ENCODE assay signal across 10 cellular contexts in the genomic region with DNA sequence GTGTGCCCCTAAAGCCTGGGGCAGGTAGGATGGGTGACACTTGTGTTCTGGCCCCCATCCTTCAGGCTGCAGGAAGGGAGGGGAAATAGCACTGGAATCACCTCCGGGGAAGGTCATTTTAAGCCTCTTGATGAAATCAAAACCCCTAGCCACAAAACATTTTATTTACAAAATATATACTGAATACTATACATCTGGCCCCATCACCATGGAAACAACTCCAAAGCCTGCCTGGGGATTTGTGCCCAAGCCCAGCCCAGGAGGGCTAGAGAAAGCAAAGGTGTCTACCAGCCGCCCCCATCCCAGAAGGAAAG. TPM values are rescaled to one million over a fixed set of nuclear protein-coding genes. Genes with fewer than 3 reads are reported as not detected.
DNase-seq lines count a peak whose midpoint lies in the region; ATAC-seq, FAIRE-seq and TF ChIP-seq lines count a peak whose summit lies in the region.
"Had no signal": no experiment of that assay in that cellular context is flagged by ENCODE, and none has a peak within 500 bp of the region (broad histone marks: within the 10 kb centered on the region; RNA-seq: fewer than 3 reads in every experiment).

No MANE protein-coding gene starts in this region.

- POLR2A ChIA-PET in GM12878 (lab: Charles Lee) = interaction anchor here (1.9 kb wide), 1 partner anchor 10 kb away, joined by 6 read pairs; a partner anchor contains a TSS

- H3K79me2 ChIP-seq in GM23248 (ENCODE audit: insufficient read depth) (peaks cover 21% of the 10 kb centered on the region), MM.1S (ENCODE audit: low read length) (peaks cover 26% of the 10 kb centered on the region), GM12878 (ENCODE audit: control insufficient read depth, insufficient read depth, low read length) (peaks cover 17% of the 10 kb centered on the region), osteoblast (ENCODE audit: insufficient read depth, low read length) (peaks cover 20% of the 10 kb centered on the region)

- CTCF ChIA-PET in GM12878 (lab: Yijun Ruan, JAX) = interaction anchor here (1.0 to 6.7 kb wide), 4 partner anchors 45 to 168 kb away, joined by 3 to 180 read pairs (median 29); no protein-coding TSS in a partner anchor

- H3K4me3 ChIP-seq in GM23248 = no peak overlapping the region
- no peak overlapping the region for H3K4me3 ChIP-seq in MM.1S (ENCODE audit: low read length)
- H3K4me3 ChIP-seq in GM12878 = no peak overlapping the region
- H3K4me3 ChIP-seq in osteoblast (ENCODE audit: insufficient read depth, low read length) = no peak overlapping the region
- H3K4me3 ChIP-seq in left lung = no peak overlapping the region
- H3K4me3 ChIP-seq: lung had no signal

- H3K4me1 ChIP-seq in GM23248 (ENCODE audit: insufficient read depth) = peaks cover 35% of the 10 kb centered on the region
- peaks cover 8% of the 10 kb centered on the region for H3K4me1 ChIP-seq in MM.1S (ENCODE audit: low read length)
- peaks cover 19% of the 10 kb centered on the region for H3K4me1 ChIP-seq in GM12878 (ENCODE audit: control insufficient read depth, insufficient read depth, low read length)
- H3K4me1 ChIP-seq in osteoblast (ENCODE audit: insufficient read depth, low read length) = peaks cover 46% of the 10 kb centered on the region
- peaks cover 9 to 62% of the 10 kb centered on the region in 2 donors for H3K4me1 ChIP-seq in left lung

- intact Hi-C loops in GM12878 (cut with micrococcal nuclease; ENCODE audit: unreplicated experiment) = loop anchor here (2.0 to 5.0 kb wide), 2 partner anchors 49 to 361 kb away; no protein-coding TSS in a partner anchor
- intact Hi-C loops in left lung (cut with DNase I) = loop anchor here in 1 of 2 donors (5.0 kb wide), 1 partner anchor 171 kb away; no protein-coding TSS in a partner anchor

- H3K27ac ChIP-seq in GM23248 (peak overlapping the region; percentile 30), MM.1S (ENCODE audit: low read length) (peak overlapping the region; percentile 13; the same call in 1 of the 2 replicates), GM12878 (ENCODE audit: control insufficient read depth, insufficient read depth) (no peak overlapping the region), osteoblast (ENCODE audit: low read depth, low read length) (peak overlapping the region; percentile 52), left lung (no peak overlapping the region)

- H3F3A ChIP-seq in GM23248 (ENCODE audit: insufficient read depth) = peaks cover 27% of the 10 kb centered on the region
- peaks cover 37% of the 10 kb centered on the region for H3F3A ChIP-seq in MM.1S (ENCODE audit: insufficient read depth, low read length)

- H3K36me3 ChIP-seq in GM23248 (ENCODE audit: low read depth) = peaks cover 2% of the 10 kb centered on the region; the same call in 1 of the 2 replicates
- peaks cover 5% of the 10 kb centered on the region; the same call in 1 of the 2 replicates for H3K36me3 ChIP-seq in MM.1S (replicated peaks; ENCODE audit: insufficient read depth, low read length)
- H3K36me3 ChIP-seq in GM12878 (ENCODE audit: control insufficient read depth in 2 of 2, insufficient read depth in 2 of 2, low read length in 1 of 2) = peaks cover 23 to 25% of the 10 kb centered on the region in 2 experiments
- H3K36me3 ChIP-seq in osteoblast (ENCODE audit: insufficient read depth, low read length) = peaks cover 23% of the 10 kb centered on the region
- peaks cover 0 to 42% of the 10 kb centered on the region in 2 donors for H3K36me3 ChIP-seq in left lung

- WGBS in GM23248 (ENCODE audit: low coverage in 1 of 2, low lambda C conversion rate in 2 of 2, missing lambda C conversion rate in 2 of 2), 2 experiments = 71 to 83% methylated on average over 2 of the region's 2 CpGs
- WGBS in GM12878 (ENCODE audit: insufficient coverage, insufficient replicate concordance, low lambda C conversion rate, missing lambda C conversion rate) = 0% methylated on average over 2 of the region's 2 CpGs

- no peak for TF ChIP-seq POLR2A in GM12878 (IDR thresholded peaks at IDR 0.05; ENCODE audit: low read depth, low read length)

- no peak for TF ChIP-seq EP300 in GM12878 (IDR thresholded peaks at IDR 0.05; ENCODE audit: borderline replicate concordance in 1 of 2, control insufficient read depth in 1 of 2, low read depth in 2 of 2, low read length in 2 of 2)

- TF ChIP-seq CTCF in MM.1S (IDR thresholded peaks at IDR 0.05; ENCODE audit: low read length) (no peak), GM12878 (IDR thresholded peaks at IDR 0.05 in 2 of 3, conservative IDR thresholded peaks at IDR 0.05 in 1 of 3; ENCODE audit: control insufficient read depth in 2 of 3, extremely low read depth in 1 of 3, insufficient read depth in 1 of 3, low read depth in 3 of 3, low read length in 3 of 3) (no peak), osteoblast (IDR thresholded peaks at IDR 0.05; ENCODE audit: extremely low read depth, low read depth, low read length) (no peak), left lung (IDR thresholded peaks at IDR 0.05) (no peak)

- H4K20me1 ChIP-seq in GM23248 (ENCODE audit: insufficient read depth) (no peaks in the 10 kb centered on the region), MM.1S (ENCODE audit: insufficient read depth, low read length) (0 out of 2 replicates have a peak, but pooled peaks cover 3% of the 10 kb centered on the region), GM12878 (ENCODE audit: control insufficient read depth, insufficient read depth) (no peaks in the 10 kb centered on the region; the same call in 1 of the 2 replicates), osteoblast (ENCODE audit: insufficient read depth, low read length) (peaks cover 8% of the 10 kb centered on the region)

- H3K4me2 ChIP-seq in GM23248 (ENCODE audit: unreplicated experiment) (no peak overlapping the region), MM.1S (ENCODE audit: low read depth, low read length) (no peak overlapping the region), GM12878 (ENCODE audit: control insufficient read depth, insufficient read depth) (no peak overlapping the region), osteoblast (ENCODE audit: insufficient read depth, low read length) (no peak overlapping the region)

- in situ Hi-C loops in GM23248 (cut with MboI) = no loop called here
- in situ Hi-C loops in GM12878 (cut with MboI) = loop anchor here (25.0 kb wide), 1 partner anchor 366 kb away; no protein-coding TSS in a partner anchor

- H3K9me3 ChIP-seq in GM23248 (ENCODE audit: low read depth) (no peaks in the 10 kb centered on the region), MM.1S (replicated peaks; ENCODE audit: insufficient read depth, low read length) (no peaks in the 10 kb centered on the region), GM12878 (replicated peaks; ENCODE audit: control insufficient read depth, insufficient read depth, low read length) (no peaks in the 10 kb centered on the region), osteoblast (ENCODE audit: low read depth, low read length) (no peaks in the 10 kb centered on the region), left lung (no peaks in the 10 kb centered on the region)

- no peak for FAIRE-seq in GM12878 (lab: Jason Lieb, UNC)

- SMC1A ChIA-PET in GM12878 (lab: Charles Lee; ENCODE audit: uncharacterized antibody, unreplicated experiment) = interaction anchor here (0.7 to 6.6 kb wide), 3 partner anchors 22 to 168 kb away, joined by 3 to 152 read pairs (median 3); no protein-coding TSS in a partner anchor

- H3K9ac ChIP-seq in GM23248 (no peak overlapping the region), MM.1S (ENCODE audit: low read length) (no peak overlapping the region), GM12878 (ENCODE audit: control insufficient read depth, insufficient read depth, low read length) (no peak overlapping the region)

- no peak overlapping the region for H2AFZ ChIP-seq in GM23248
- no peak overlapping the region for H2AFZ ChIP-seq in MM.1S (ENCODE audit: low read length)
- H2AFZ ChIP-seq in GM12878 (ENCODE audit: control insufficient read depth, low read depth, low read length) = no peak overlapping the region
- H2AFZ ChIP-seq in osteoblast (ENCODE audit: low read length) = no peak overlapping the region

- no peak for ATAC-seq in GM12878
- ATAC-seq in left lung = no peak

- no peak for DNase-seq in GM23248
- no peak for DNase-seq in MM.1S
- no peak for DNase-seq in GM12878 (ENCODE audit: low read depth, low spot score)
- DNase-seq in osteoblast (ENCODE audit: insufficient read length, low spot score, missing footprints) = peak; percentile 34
- DNase-seq in NCI-H1105 (lab: John Stamatoyannopoulos, UW) = no peak
- DNase-seq in AG08395 (ENCODE audit: low spot score) = no peak
- DNase-seq in left lung = no peak
- DNase-seq: NCI-H1930; stimulated activated CD4-positive, alpha-beta T cell treated with anti-CD3 and anti-CD28 coated beads, Interleukin-2, amount 100 ng/mL, for 48 hours had no signal

- RAD21 ChIA-PET in GM12878 (lab: Charles Lee; ENCODE audit: unreplicated experiment) = interaction anchor here (4.8 to 5.1 kb wide), 2 partner anchors 50 to 170 kb away, joined by 37 to 148 read pairs; no protein-coding TSS in a partner anchor

- no TSS peak for BruUV-seq in GM12878 (replicated peaks; lab: Mats Ljungman, UMichigan)

- no peak for TF ChIP-seq RAD21 in GM12878 (IDR thresholded peaks at IDR 0.05; ENCODE audit: insufficient read depth, low read depth, low read length)

- no peaks in the 10 kb centered on the region for H3K9me2 ChIP-seq in GM23248 (ENCODE audit: insufficient read depth)
- H3K9me2 ChIP-seq in MM.1S (replicated peaks; ENCODE audit: insufficient read depth, low read length) = no peaks in the 10 kb centered on the region

- H3K27me3 ChIP-seq in GM23248 (replicated peaks; ENCODE audit: insufficient read depth) (no peaks in the 10 kb centered on the region), MM.1S (replicated peaks; ENCODE audit: insufficient read depth, low read length) (no peaks in the 10 kb centered on the region), GM12878 (replicated peaks in 1 of 2; ENCODE audit: control insufficient read depth in 2 of 2, insufficient read depth in 2 of 2, low read length in 1 of 2) (no peaks in the 10 kb centered on the region), osteoblast (ENCODE audit: insufficient read depth, low read length) (no peaks in the 10 kb centered on the region), left lung (no peaks in the 10 kb centered on the region)

RNA-seq across cellular contexts. Expression of a gene that starts 2.6 kb away (rescaled TPM):
- 27.6 and 35.1 TPM in 2 replicates for total RNA-seq in GM23248 (2014; rRNA removed; shearing (Covaris generic))
- 55.1 and 58.3 TPM in 2 replicates for polyA plus RNA-seq in GM23248 (2016; fragmentation: Nextera tagmentation; extraction: Ambion mirVana)
- total RNA-seq in GM12878 (2013; cell fraction: nucleolus; rRNA removed) = 7.9 and 8.8 TPM in 2 replicates
- total RNA-seq in GM12878 (2014; rRNA removed) = 26.9 and 27.7 TPM in 2 replicates
- 6.8 and 9.0 TPM in 2 replicates for total RNA-seq in GM12878 (2014; rRNA removed; fragmentation: Illumina TruSeq; extraction: Trizol)
- 17.6 and 19.9 TPM in 2 replicates for total RNA-seq in GM12878 (2021)
- 10.5 TPM for polyA plus RNA-seq in GM12878 (2011; ENCODE audit: low read depth)
- 5.9 and 12.5 TPM in 2 replicates for polyA plus RNA-seq in GM12878 (2011; rRNA removed)
- 22.8 and 29.5 TPM in 2 replicates for polyA plus RNA-seq in GM12878 (2011; cell fraction: cytosol; rRNA removed)
- 19.6 and 24.9 TPM in 2 replicates for polyA plus RNA-seq in GM12878 (2011; cell fraction: nucleus; rRNA removed)
- 18.4 and 20.4 TPM in 2 replicates for polyA plus RNA-seq in GM12878 (2012)
- polyA plus RNA-seq in GM12878 (2014; fragmentation: Illumina TruSeq; extraction: Trizol) = 0.65 and 8.7 TPM in 2 replicates
- 1 to 10 TPM; 7.1 to 8.4 TPM for polyA plus RNA-seq in GM12878 (2014; fragmentation: Nextera tagmentation; extraction: Ambion mirVana)
- 25.3 and 26.9 TPM in 2 replicates for polyA plus RNA-seq in GM12878 (2014; rRNA removed)
- 10 to 100 TPM; 27.2 to 30.0 TPM for polyA plus RNA-seq in GM12878 (2016; fragmentation: Nextera tagmentation; extraction: Ambion mirVana)
- 7.7 and 15.6 TPM in 2 replicates for polyA minus RNA-seq in GM12878 (2011; rRNA and poly(A)+ RNA removed)
- 5.9 and 6.4 TPM in 2 replicates for polyA minus RNA-seq in GM12878 (2011; cell fraction: cytosol; rRNA and poly(A)+ RNA removed)
- polyA minus RNA-seq in GM12878 (2011; cell fraction: nucleus; rRNA and poly(A)+ RNA removed) = 17.4 and 25.5 TPM in 2 replicates
- total RNA-seq in osteoblast = 35.1 and 44.2 TPM in 2 replicates
- 10 to 100 TPM; 35.7 to 38.9 TPM for total RNA-seq in left lung

RNA-seq across cellular contexts. Expression of a gene that starts 9.5 kb away (rescaled TPM):
- 197 and 243 TPM in 2 replicates for total RNA-seq in GM23248 (2014; rRNA removed; shearing (Covaris generic))
- polyA plus RNA-seq in GM23248 (2016; fragmentation: Nextera tagmentation; extraction: Ambion mirVana) (332 and 351 TPM in 2 replicates), GM12878 (2011; rRNA removed) (39.7 and 110 TPM in 2 replicates), GM12878 (2014; fragmentation: Illumina TruSeq; extraction: Trizol) (176 and 537 TPM in 2 replicates), GM12878 (2014; fragmentation: Nextera tagmentation; extraction: Ambion mirVana) (10 to 100 TPM; 13.4 to 38.0 TPM), GM12878 (2014; rRNA removed) (555 and 628 TPM in 2 replicates), GM12878 (2016; fragmentation: Nextera tagmentation; extraction: Ambion mirVana) (100 to 1,000 TPM; 692 to 739 TPM)
- 34.9 and 35.0 TPM in 2 replicates for total RNA-seq in GM12878 (2013; cell fraction: nucleolus; rRNA removed)
- total RNA-seq in GM12878 (2014; rRNA removed) (417 and 479 TPM in 2 replicates), GM12878 (2014; rRNA removed; fragmentation: Illumina TruSeq; extraction: Trizol) (220 and 264 TPM in 2 replicates), GM12878 (2021) (867 and 885 TPM in 2 replicates), osteoblast (59.4 and 82.8 TPM in 2 replicates), left lung (100 to 1,000 TPM in 1 of 2 donors, 10 to 100 TPM in 1; 75.1 to 137 TPM)
- polyA plus RNA-seq in GM12878 (2011; ENCODE audit: low read depth) = 85.7 TPM
- 154 and 186 TPM in 2 replicates for polyA plus RNA-seq in GM12878 (2011; cell fraction: cytosol; rRNA removed)
- 132 and 185 TPM in 2 replicates for polyA plus RNA-seq in GM12878 (2011; cell fraction: nucleus; rRNA removed)
- 247 and 313 TPM in 2 replicates for polyA plus RNA-seq in GM12878 (2012)
- 32.6 and 67.6 TPM in 2 replicates for polyA minus RNA-seq in GM12878 (2011; rRNA and poly(A)+ RNA removed)
- 96.9 and 109 TPM in 2 replicates for polyA minus RNA-seq in GM12878 (2011; cell fraction: cytosol; rRNA and poly(A)+ RNA removed)
- 20.3 and 35.7 TPM in 2 replicates for polyA minus RNA-seq in GM12878 (2011; cell fraction: nucleus; rRNA and poly(A)+ RNA removed)

Comparison
In these comparisons a context has a peak if more than half of its experiments do, and no peak if none do; other contexts are left out.
1. H3K27ac ChIP-seq: peak in GM23248 (single experiment), MM.1S (single experiment) and osteoblast (single experiment); none in GM12878 (single experiment) and left lung (0 of 2).